1 cellular context compared by ENCODE assay signal in genomic region chr19:58474997-58475713, GRCh38.
TF ChIP-seq lines count a peak whose summit lies in the region.

No MANE protein-coding gene starts in this region.

TF ChIP-seq in HCT116, 20 proteins besides CTCF, POLR2A, EP300 and RAD21:
- TF ChIP-seq CBX3 (IDR thresholded peaks at IDR 0.05; ENCODE audit: low read depth) (no peak), JUND (IDR thresholded peaks at IDR 0.05) (no peak), SRF (IDR thresholded peaks at IDR 0.05; ENCODE audit: low read depth) (no peak), YY1 (IDR thresholded peaks at IDR 0.05; ENCODE audit: extremely low read depth, insufficient replicate concordance, low read depth, low read length) (no peak), FOSL1 (IDR thresholded peaks at IDR 0.05; ENCODE audit: low read depth) (no peak), EZH2phosphoT487 (IDR thresholded peaks at IDR 0.05; ENCODE audit: borderline replicate concordance) (no peak), ZFX (IDR thresholded peaks at IDR 0.05) (no peak), POLR2AphosphoS5 (IDR thresholded peaks at IDR 0.05; ENCODE audit: low read depth, low read length) (no peak), REST (IDR thresholded peaks at IDR 0.05; ENCODE audit: low read depth) (no peak), ELF1 (IDR thresholded peaks at IDR 0.05; ENCODE audit: borderline replicate concordance, low read depth) (no peak), SP1 (IDR thresholded peaks at IDR 0.05; ENCODE audit: low read depth) (no peak), EGR1 (IDR thresholded peaks at IDR 0.05; ENCODE audit: low read depth) (no peak), TCF7L2 (IDR thresholded peaks at IDR 0.05; ENCODE audit: borderline replicate concordance, extremely low read depth, insufficient read depth, insufficient read length) (no peak), MAX (IDR thresholded peaks at IDR 0.05) (no peak)
TF ChIP-seq in HCT116: peak in this region for 0.
